Comparison of ENCODE assay signal across 8 cellular contexts in genomic region chr19:49593233-49594113, GRCh38. TPM values are rescaled to one million over a fixed set of nuclear protein-coding genes. Genes with fewer than 3 reads are reported as not detected.
DNase-seq lines count a peak whose midpoint lies in the region; ATAC-seq, FAIRE-seq and TF ChIP-seq lines count a peak whose summit lies in the region.

No MANE protein-coding gene starts in this region.

- no peaks in the 10 kb centered on the region; a peak in 1 of 5 replicates for H3K27me3 ChIP-seq in HepG2 (ENCODE audit: control insufficient read depth in 1 of 2, insufficient read depth in 2 of 2, low read length in 2 of 2)

- POLR2A ChIA-PET in HepG2 (lab: Yijun Ruan, JAX), result interaction anchor here (0.6 to 1.5 kb wide), 4 partner anchors 10 to 83 kb away, joined by 3 to 8 read pairs (median 6); partner anchors contain the start of genes NOSIP, PRMT1 and RRAS

- no peak overlapping the region for H3K4me2 ChIP-seq in HepG2 (ENCODE audit: low read depth, low read length)

- DNase-seq in NCI-H510A treated with DMSO at 0.1 percent for 48 hours (lab: John Stamatoyannopoulos, UW) (peak; percentile 86), dermis blood vessel endothelial cell (peak; percentile 95), HepG2 (ENCODE audit: low spot score) (no peak)
- DNase-seq in activated CD4-positive, alpha-beta T cell treated with anti-CD3 and anti-CD28 coated beads, Interleukin-2, amount 50 U/mL, for 4 hours, result peak; percentile 92 to 93
- DNase-seq in stimulated activated CD4-positive, alpha-beta T cell treated with anti-CD3 and anti-CD28 coated beads, Interleukin-2, amount 100 ng/mL, for 24 hours, result peak; percentile 94 to 95

- TF ChIP-seq POLR2A in GM15510 (IDR thresholded peaks at IDR 0.05; ENCODE audit: borderline replicate concordance, extremely low read depth, insufficient read length) (peak; percentile 35), HepG2 (IDR thresholded peaks at IDR 0.05; ENCODE audit: insufficient read depth in 1 of 2, low read depth in 2 of 2, low read length in 2 of 2) (no peak)

- peaks cover 23% of the 10 kb centered on the region for H3K4me1 ChIP-seq in HepG2 (ENCODE audit: insufficient read depth, low read length)

- TF ChIP-seq EP300 in HepG2 (IDR thresholded peaks at IDR 0.05; ENCODE audit: low read depth in 2 of 2, low read length in 2 of 2) (no peak), HepG2 (CRISPR knock-in tag; IDR thresholded peaks at IDR 0.05; ENCODE audit: borderline replicate concordance) (no peak)

- no peaks in the 10 kb centered on the region for H3K9me3 ChIP-seq in HepG2 (ENCODE audit: low read length)

- intact Hi-C loops in HepG2 (cut with micrococcal nuclease; ENCODE audit: unreplicated experiment), result no loop called here

- CTCF ChIA-PET in HepG2 (lab: Yijun Ruan, JAX; ENCODE audit: low intra/inter-chr PET ratio, low total read pairs), result no interaction called here

- no peak overlapping the region for H3K27ac ChIP-seq in HepG2 (ENCODE audit: extremely low read length, insufficient read depth, low read length)

- ATAC-seq in HG03045 (IDR thresholded peaks at IDR 0.05; ENCODE audit: unreplicated experiment) (peak; percentile 49), HepG2 (no peak), HG02588 (IDR thresholded peaks at IDR 0.05; ENCODE audit: unreplicated experiment) (no peak)

- no peak overlapping the region for H3K4me3 ChIP-seq in HepG2 (replicated peaks in 1 of 3; ENCODE audit: insufficient read depth in 1 of 3, low read depth in 2 of 3, low read length in 3 of 3)

- no peak for TF ChIP-seq RAD21 in HepG2 (CRISPR knock-in tag; IDR thresholded peaks at IDR 0.05)

- peaks cover 15% of the 10 kb centered on the region for H3K79me2 ChIP-seq in HepG2 (ENCODE audit: insufficient read depth, low read length)

- no peak overlapping the region for H2AFZ ChIP-seq in HepG2 (ENCODE audit: low read length)

- whole genome bisulfite sequencing in HepG2 (ENCODE audit: low lambda C conversion rate), result 93% methylated on average over 27 of the region's 27 CpGs

- 0 out of 2 replicates have a peak, but pooled peaks cover 5% of the 10 kb centered on the region for H4K20me1 ChIP-seq in HepG2 (ENCODE audit: insufficient read depth, low read length)

- peaks cover 1 to 16% of the 10 kb centered on the region in 2 experiments; a peak in 4 of 5 replicates for H3K36me3 ChIP-seq in HepG2 (replicated peaks in 1 of 2; ENCODE audit: control insufficient read depth in 1 of 2, insufficient read depth in 2 of 2, low read length in 2 of 2)

- in situ Hi-C loops in HepG2 (cut with HindIII; ENCODE audit: extremely low pct_ligation_motif_present, low pct_unique_long_range_greater_than_20kb), result loop anchor here (10.0 kb wide), 1 partner anchor 81 kb away; the partner anchor contains the start of gene PRMT1

- FAIRE-seq in HepG2 (lab: Jason Lieb, UNC), result no peak

- no peak for TF ChIP-seq CTCF in HepG2 (CRISPR knock-in tag; IDR thresholded peaks at IDR 0.05)

- no TSS peak for BruUV-seq in HepG2 (replicated peaks; lab: Mats Ljungman, UMichigan)

- no peak overlapping the region for H3K9ac ChIP-seq in HepG2 (ENCODE audit: insufficient read depth, low read depth, low read length)

RNA-seq across cellular contexts. Expression of gene PRR12, which starts 2.5 kb away (rescaled TPM):
- total RNA-seq in dermis blood vessel endothelial cell (2.4 and 4.8 TPM in 2 replicates), HepG2 (2016; rRNA removed; fragmentation: Illumina TruSeq; extraction: Trizol) (1.5 and 1.6 TPM in 2 replicates)
- total RNA-seq in HepG2 (2016; cell fraction: cytosol; rRNA removed; fragmentation: Illumina TruSeq; extraction: Trizol; ENCODE audit: low read depth), result 1.2 TPM in 2 replicates
- total RNA-seq in HepG2 (2016; cell fraction: insoluble cytoplasmic fraction; rRNA removed; fragmentation: Illumina TruSeq; extraction: Trizol), result 1.2 and 1.4 TPM in 2 replicates
- 1.8 and 1.9 TPM in 2 replicates for total RNA-seq in HepG2 (2016; cell fraction: membrane; rRNA removed; fragmentation: Illumina TruSeq; extraction: Trizol)
- total RNA-seq in HepG2 (2016; cell fraction: nucleus; rRNA removed; fragmentation: Illumina TruSeq; extraction: Trizol), result 2.2 and 3.7 TPM in 2 replicates
- 0.62 and 0.74 TPM in 2 replicates for polyA plus RNA-seq in HepG2 (2011; rRNA removed)
- polyA plus RNA-seq in HepG2 (2011; cell fraction: cytosol; rRNA removed), result 0.22 and 0.24 TPM in 2 replicates
- polyA plus RNA-seq in HepG2 (2011; cell fraction: nucleus; rRNA removed), result 3.3 and 4.2 TPM in 2 replicates
- polyA plus RNA-seq in HepG2 (2012), result 5.1 and 5.6 TPM in 2 replicates
- 0.41 and 0.69 TPM in 2 replicates for polyA plus RNA-seq in HepG2 (2016; cell fraction: cytosol; fragmentation: Illumina TruSeq; extraction: Trizol; ENCODE audit: low read depth)
- 4.8 and 6.1 TPM in 2 replicates for polyA plus RNA-seq in HepG2 (2016; cell fraction: insoluble cytoplasmic fraction; fragmentation: Illumina TruSeq; extraction: Trizol; ENCODE audit: low read depth)
- 0.89 and 1.1 TPM in 2 replicates for polyA plus RNA-seq in HepG2 (2016; cell fraction: membrane; fragmentation: Illumina TruSeq; extraction: Trizol; ENCODE audit: low read depth)
- polyA plus RNA-seq in HepG2 (2016; cell fraction: nucleus; fragmentation: Illumina TruSeq; extraction: Trizol; ENCODE audit: insufficient read depth, low read depth), result 11.5 and 11.7 TPM in 2 replicates
- 0.98 and 1.4 TPM in 2 replicates for polyA minus RNA-seq in HepG2 (2011; rRNA and poly(A)+ RNA removed; ENCODE audit: low replicate concordance)
- 1.8 and 2.5 TPM in 2 replicates for polyA minus RNA-seq in HepG2 (2011; cell fraction: cytosol; rRNA and poly(A)+ RNA removed)
- 1.5 and 1.8 TPM in 2 replicates for polyA minus RNA-seq in HepG2 (2011; cell fraction: nucleus; rRNA and poly(A)+ RNA removed)

RNA-seq across cellular contexts. Expression of gene PRRG2, which starts 12.4 kb away (rescaled TPM):
- total RNA-seq in dermis blood vessel endothelial cell (6.1 and 7.5 TPM in 2 replicates), HepG2 (2016; rRNA removed; fragmentation: Illumina TruSeq; extraction: Trizol) (0.51 and 0.82 TPM in 2 replicates)
- total RNA-seq in HepG2 (2016; cell fraction: cytosol; rRNA removed; fragmentation: Illumina TruSeq; extraction: Trizol; ENCODE audit: low read depth), result 1.1 and 1.6 TPM in 2 replicates
- total RNA-seq in HepG2 (2016; cell fraction: insoluble cytoplasmic fraction; rRNA removed; fragmentation: Illumina TruSeq; extraction: Trizol), result 0.43 and 0.97 TPM in 2 replicates
- 0.56 and 0.79 TPM in 2 replicates for total RNA-seq in HepG2 (2016; cell fraction: membrane; rRNA removed; fragmentation: Illumina TruSeq; extraction: Trizol)
- total RNA-seq in HepG2 (2016; cell fraction: nucleus; rRNA removed; fragmentation: Illumina TruSeq; extraction: Trizol), result 0.78 and 1.3 TPM in 2 replicates
- polyA plus RNA-seq in HepG2 (2011; rRNA removed), result 0.64 and 0.66 TPM in 2 replicates
- 0.69 and 0.98 TPM in 2 replicates for polyA plus RNA-seq in HepG2 (2011; cell fraction: cytosol; rRNA removed)
- polyA plus RNA-seq in HepG2 (2011; cell fraction: nucleus; rRNA removed), result 1.2 and 1.3 TPM in 2 replicates
- polyA plus RNA-seq in HepG2 (2012), result 0.49 and 0.83 TPM in 2 replicates
- 0.18 and 0.40 TPM in 2 replicates for polyA plus RNA-seq in HepG2 (2016; cell fraction: cytosol; fragmentation: Illumina TruSeq; extraction: Trizol; ENCODE audit: low read depth)
- polyA plus RNA-seq in HepG2 (2016; cell fraction: insoluble cytoplasmic fraction; fragmentation: Illumina TruSeq; extraction: Trizol; ENCODE audit: low read depth), result 0.44 and 0.60 TPM in 2 replicates
- 0.39 and 0.42 TPM in 2 replicates for polyA plus RNA-seq in HepG2 (2016; cell fraction: membrane; fragmentation: Illumina TruSeq; extraction: Trizol; ENCODE audit: low read depth)
- polyA plus RNA-seq in HepG2 (2016; cell fraction: nucleus; fragmentation: Illumina TruSeq; extraction: Trizol; ENCODE audit: insufficient read depth, low read depth), result 0.57 and 2.1 TPM in 2 replicates
- polyA minus RNA-seq in HepG2 (2011; rRNA and poly(A)+ RNA removed; ENCODE audit: low replicate concordance), result 0.84 and 1.8 TPM in 2 replicates
- polyA minus RNA-seq in HepG2 (2011; cell fraction: cytosol; rRNA and poly(A)+ RNA removed), result 0.44 and 0.99 TPM in 2 replicates
- polyA minus RNA-seq in HepG2 (2011; cell fraction: nucleus; rRNA and poly(A)+ RNA removed), result 1.4 and 1.7 TPM in 2 replicates

RNA-seq across cellular contexts. Expression of gene NOSIP, which starts 13.1 kb away (rescaled TPM):
- total RNA-seq in dermis blood vessel endothelial cell, result 90.4 and 98.7 TPM in 2 replicates
- 78.0 and 81.4 TPM in 2 replicates for total RNA-seq in HepG2 (2016; rRNA removed; fragmentation: Illumina TruSeq; extraction: Trizol)
- 40.9 and 41.1 TPM in 2 replicates for total RNA-seq in HepG2 (2016; cell fraction: cytosol; rRNA removed; fragmentation: Illumina TruSeq; extraction: Trizol; ENCODE audit: low read depth)
- total RNA-seq in HepG2 (2016; cell fraction: insoluble cytoplasmic fraction; rRNA removed; fragmentation: Illumina TruSeq; extraction: Trizol), result 74.5 and 94.1 TPM in 2 replicates
- total RNA-seq in HepG2 (2016; cell fraction: membrane; rRNA removed; fragmentation: Illumina TruSeq; extraction: Trizol), result 33.6 and 34.5 TPM in 2 replicates
- 36.2 and 36.7 TPM in 2 replicates for total RNA-seq in HepG2 (2016; cell fraction: nucleus; rRNA removed; fragmentation: Illumina TruSeq; extraction: Trizol)
- polyA plus RNA-seq in HepG2 (2011; rRNA removed), result 54.3 and 58.4 TPM in 2 replicates
- polyA plus RNA-seq in HepG2 (2011; cell fraction: cytosol; rRNA removed), result 53.5 and 96.5 TPM in 2 replicates
- polyA plus RNA-seq in HepG2 (2011; cell fraction: nucleus; rRNA removed), result 112 and 135 TPM in 2 replicates
- polyA plus RNA-seq in HepG2 (2012), result 35.5 and 41.6 TPM in 2 replicates
- polyA plus RNA-seq in HepG2 (2016; cell fraction: cytosol; fragmentation: Illumina TruSeq; extraction: Trizol; ENCODE audit: low read depth), result 38.2 and 39.1 TPM in 2 replicates
- 86.7 and 88.4 TPM in 2 replicates for polyA plus RNA-seq in HepG2 (2016; cell fraction: insoluble cytoplasmic fraction; fragmentation: Illumina TruSeq; extraction: Trizol; ENCODE audit: low read depth)
- polyA plus RNA-seq in HepG2 (2016; cell fraction: membrane; fragmentation: Illumina TruSeq; extraction: Trizol; ENCODE audit: low read depth), result 28.0 and 28.7 TPM in 2 replicates
- 63.0 and 67.6 TPM in 2 replicates for polyA plus RNA-seq in HepG2 (2016; cell fraction: nucleus; fragmentation: Illumina TruSeq; extraction: Trizol; ENCODE audit: insufficient read depth, low read depth)
- 91.2 and 148 TPM in 2 replicates for polyA minus RNA-seq in HepG2 (2011; rRNA and poly(A)+ RNA removed; ENCODE audit: low replicate concordance)
- polyA minus RNA-seq in HepG2 (2011; cell fraction: cytosol; rRNA and poly(A)+ RNA removed), result 26.7 and 28.8 TPM in 2 replicates
- polyA minus RNA-seq in HepG2 (2011; cell fraction: nucleus; rRNA and poly(A)+ RNA removed), result 18.2 and 20.6 TPM in 2 replicates

RNA-seq across cellular contexts. Expression of gene RRAS, which starts 46.5 kb away (rescaled TPM):
- total RNA-seq in dermis blood vessel endothelial cell (24.3 and 28.6 TPM in 2 replicates), HepG2 (2016; rRNA removed; fragmentation: Illumina TruSeq; extraction: Trizol) (0.79 and 1.5 TPM in 2 replicates)
- total RNA-seq in HepG2 (2016; cell fraction: cytosol; rRNA removed; fragmentation: Illumina TruSeq; extraction: Trizol; ENCODE audit: low read depth), result 1.7 and 2.4 TPM in 2 replicates
- total RNA-seq in HepG2 (2016; cell fraction: insoluble cytoplasmic fraction; rRNA removed; fragmentation: Illumina TruSeq; extraction: Trizol), result 1.1 and 1.9 TPM in 2 replicates
- total RNA-seq in HepG2 (2016; cell fraction: membrane; rRNA removed; fragmentation: Illumina TruSeq; extraction: Trizol), result 2.0 and 2.3 TPM in 2 replicates
- total RNA-seq in HepG2 (2016; cell fraction: nucleus; rRNA removed; fragmentation: Illumina TruSeq; extraction: Trizol), result 0.50 and 0.90 TPM in 2 replicates
- 12.0 and 13.5 TPM in 2 replicates for polyA plus RNA-seq in HepG2 (2011; rRNA removed)
- 14.5 and 18.3 TPM in 2 replicates for polyA plus RNA-seq in HepG2 (2011; cell fraction: cytosol; rRNA removed)
- 17.2 and 18.4 TPM in 2 replicates for polyA plus RNA-seq in HepG2 (2011; cell fraction: nucleus; rRNA removed)
- 4.8 and 7.4 TPM in 2 replicates for polyA plus RNA-seq in HepG2 (2012)
- polyA plus RNA-seq in HepG2 (2016; cell fraction: cytosol; fragmentation: Illumina TruSeq; extraction: Trizol; ENCODE audit: low read depth), result 6.9 and 7.3 TPM in 2 replicates
- polyA plus RNA-seq in HepG2 (2016; cell fraction: insoluble cytoplasmic fraction; fragmentation: Illumina TruSeq; extraction: Trizol; ENCODE audit: low read depth), result 3.2 and 3.4 TPM in 2 replicates
- 5.3 and 5.9 TPM in 2 replicates for polyA plus RNA-seq in HepG2 (2016; cell fraction: membrane; fragmentation: Illumina TruSeq; extraction: Trizol; ENCODE audit: low read depth)
- polyA plus RNA-seq in HepG2 (2016; cell fraction: nucleus; fragmentation: Illumina TruSeq; extraction: Trizol; ENCODE audit: insufficient read depth, low read depth), result 2.4 and 2.6 TPM in 2 replicates
- 5.3 and 19.9 TPM in 2 replicates for polyA minus RNA-seq in HepG2 (2011; rRNA and poly(A)+ RNA removed; ENCODE audit: low replicate concordance)
- polyA minus RNA-seq in HepG2 (2011; cell fraction: cytosol; rRNA and poly(A)+ RNA removed), result 1.6 and 3.0 TPM in 2 replicates
- polyA minus RNA-seq in HepG2 (2011; cell fraction: nucleus; rRNA and poly(A)+ RNA removed), result 0.77 and 1.5 TPM in 2 replicates

RNA-seq across cellular contexts. Expression of gene SCAF1, which starts 48.5 kb away (rescaled TPM):
- total RNA-seq in dermis blood vessel endothelial cell (11.9 and 26.5 TPM in 2 replicates), HepG2 (2016; rRNA removed; fragmentation: Illumina TruSeq; extraction: Trizol) (4.8 and 6.1 TPM in 2 replicates)
- 1.3 and 1.4 TPM in 2 replicates for total RNA-seq in HepG2 (2016; cell fraction: cytosol; rRNA removed; fragmentation: Illumina TruSeq; extraction: Trizol; ENCODE audit: low read depth)
- 3.2 and 6.2 TPM in 2 replicates for total RNA-seq in HepG2 (2016; cell fraction: insoluble cytoplasmic fraction; rRNA removed; fragmentation: Illumina TruSeq; extraction: Trizol)
- 4.5 and 5.4 TPM in 2 replicates for total RNA-seq in HepG2 (2016; cell fraction: membrane; rRNA removed; fragmentation: Illumina TruSeq; extraction: Trizol)
- total RNA-seq in HepG2 (2016; cell fraction: nucleus; rRNA removed; fragmentation: Illumina TruSeq; extraction: Trizol), result 6.5 and 7.3 TPM in 2 replicates
- polyA plus RNA-seq in HepG2 (2011; rRNA removed), result 3.3 and 4.3 TPM in 2 replicates
- 3.1 and 4.0 TPM in 2 replicates for polyA plus RNA-seq in HepG2 (2011; cell fraction: cytosol; rRNA removed)
- 21.0 and 25.5 TPM in 2 replicates for polyA plus RNA-seq in HepG2 (2011; cell fraction: nucleus; rRNA removed)
- polyA plus RNA-seq in HepG2 (2012), result 17.0 and 18.6 TPM in 2 replicates
- polyA plus RNA-seq in HepG2 (2016; cell fraction: cytosol; fragmentation: Illumina TruSeq; extraction: Trizol; ENCODE audit: low read depth), result 1.1 and 1.4 TPM in 2 replicates
- 8.3 and 13.4 TPM in 2 replicates for polyA plus RNA-seq in HepG2 (2016; cell fraction: insoluble cytoplasmic fraction; fragmentation: Illumina TruSeq; extraction: Trizol; ENCODE audit: low read depth)
- 2.8 and 3.0 TPM in 2 replicates for polyA plus RNA-seq in HepG2 (2016; cell fraction: membrane; fragmentation: Illumina TruSeq; extraction: Trizol; ENCODE audit: low read depth)
- 21.4 and 23.8 TPM in 2 replicates for polyA plus RNA-seq in HepG2 (2016; cell fraction: nucleus; fragmentation: Illumina TruSeq; extraction: Trizol; ENCODE audit: insufficient read depth, low read depth)
- 5.4 and 5.7 TPM in 2 replicates for polyA minus RNA-seq in HepG2 (2011; rRNA and poly(A)+ RNA removed; ENCODE audit: low replicate concordance)
- polyA minus RNA-seq in HepG2 (2011; cell fraction: cytosol; rRNA and poly(A)+ RNA removed), result 3.1 and 4.5 TPM in 2 replicates
- polyA minus RNA-seq in HepG2 (2011; cell fraction: nucleus; rRNA and poly(A)+ RNA removed), result 3.6 and 5.2 TPM in 2 replicates
